ENCODE assay signal across 14 cellular contexts in genomic region chr9:131019387-131020239, GRCh38. TPM values are rescaled to one million over a fixed set of nuclear protein-coding genes. Genes with fewer than 3 reads are reported as not detected.
DNase-seq lines count a peak whose midpoint lies in the region; ATAC-seq and TF ChIP-seq lines count a peak whose summit lies in the region.
"Had no signal": no experiment of that assay in that cellular context is flagged by ENCODE, and none has a peak within 500 bp of the region (broad histone marks: within the 10 kb centered on the region; RNA-seq: fewer than 3 reads in every experiment).

No MANE protein-coding gene starts in this region.

- no peak overlapping the region for H3K27ac ChIP-seq in psoas muscle
- H3K27ac ChIP-seq: PC-9 had no signal

- peaks cover 0 to 24% (median 4%) of the 10 kb centered on the region in 3 donors for H3K27me3 ChIP-seq in psoas muscle (ENCODE audit: insufficient read depth in 3 of 3, low read length in 2 of 3)

- DNase-seq in COR-L47 (lab: John Stamatoyannopoulos, UW) (peak; percentile 81), fibroblast of gingiva (ENCODE audit: low read depth) (peak; percentile 69), psoas muscle (peak in 1 of 2 donors; percentile 63), omental fat pad (ENCODE audit: low spot score) (no peak), NCI-H774 (lab: John Stamatoyannopoulos, UW) (no peak)
- no peak for DNase-seq in activated effector memory CD4-positive, alpha-beta T cell treated with anti-CD3 and anti-CD28 coated beads, Interleukin-2, amount 50 U/mL, for 16 hours
- DNase-seq: activated naive CD4-positive, alpha-beta T cell treated with anti-CD3 and anti-CD28 coated beads for 36 hours; stimulated activated CD4-positive, alpha-beta T cell treated with anti-CD3 and anti-CD28 coated beads, Interleukin-4, amount 100 ng/mL, for 24 hours; stimulated activated naive CD4-positive, alpha-beta T cell had no signal

- intact Hi-C loops in psoas muscle (cut with DNase I), result no loop called here

- H3K36me3 ChIP-seq in psoas muscle (ENCODE audit: insufficient read depth in 1 of 2, low read depth in 1 of 2), result no peaks in the 10 kb centered on the region

- 15 to 20% (median 16%) methylated on average over 15 of the region's 15 CpGs for WGBS in psoas muscle, 3 donors

- TF ChIP-seq CTCF in psoas muscle (IDR thresholded peaks at IDR 0.05), result no peak
- TF ChIP-seq CTCF in omental fat pad (IDR thresholded peaks at IDR 0.05), result no peak

- no peaks in the 10 kb centered on the region for H3K4me1 ChIP-seq in psoas muscle

- TF ChIP-seq RAD21 in Ishikawa (IDR thresholded peaks at IDR 0.05; ENCODE audit: low read depth), result no peak

- ATAC-seq in psoas muscle (peak; percentile 30 to 61 (median 54)), omental fat pad (ENCODE audit: low FRiP score) (no peak), GM19397 (IDR thresholded peaks at IDR 0.05; ENCODE audit: unreplicated experiment) (no peak)

- peak; percentile 30; the same call in 1 of the 2 replicates for TF ChIP-seq EP300 in Ishikawa (IDR thresholded peaks at IDR 0.05; ENCODE audit: borderline replicate concordance)

- no peaks in the 10 kb centered on the region for H3K9me3 ChIP-seq in psoas muscle

- no peak overlapping the region for H3K4me3 ChIP-seq in psoas muscle
- H3K4me3 ChIP-seq: lung, PC-9 had no signal

TF ChIP-seq in Ishikawa, 13 proteins besides CTCF, POLR2A, EP300 and RAD21:
- TF ChIP-seq EGR1 (IDR thresholded peaks at IDR 0.05), result peak; percentile 97
- peak; percentile 54; the same call in 1 of the 2 replicates for TF ChIP-seq TCF12 (IDR thresholded peaks at IDR 0.05; ENCODE audit: low read depth)
- TF ChIP-seq TAF1 (IDR thresholded peaks at IDR 0.05; ENCODE audit: low read depth), result no peak

RNA-seq across cellular contexts. Expression of gene LAMC3, which starts 10.6 kb away (rescaled TPM):
- total RNA-seq in psoas muscle (under 1 TPM in 3 of 4 donors, not detected in 1; 0.21 to 0.66 (median 0.24) TPM), omental fat pad (1 to 10 TPM in 1 of 4 donors, under 1 TPM in 3; 0.09 to 1.9 (median 0.65) TPM)
- polyA plus RNA-seq in psoas muscle, result under 1 TPM; 0.17 to 0.96 (median 0.21) TPM
- polyA plus RNA-seq: CD14-positive monocyte had no signal

Comparison
In these comparisons a context has a peak if more than half of its experiments do, and no peak if none do; other contexts are left out.
1. DNase-seq: peak in COR-L47 (single experiment) and fibroblast of gingiva (single experiment); none in omental fat pad (single experiment), NCI-H774 (single experiment) and activated effector memory CD4-positive, alpha-beta T cell treated with anti-CD3 and anti-CD28 coated beads, Interleukin-2, amount 50 U/mL, for 16 hours (single experiment).
2. ATAC-seq: peak in psoas muscle (4 of 4); none in omental fat pad (single experiment) and GM19397 (single experiment).